Comparison of ENCODE assay signal across 1 cellular context in genomic region chr16:5490499-5490898, GRCh38.
TF ChIP-seq lines count a peak whose summit lies in the region.

No MANE protein-coding gene starts in this region.

TF ChIP-seq in SK-N-SH, 30 proteins besides CTCF, POLR2A, EP300 and RAD21 (continued from another document):
- TF ChIP-seq, protein P1, sequence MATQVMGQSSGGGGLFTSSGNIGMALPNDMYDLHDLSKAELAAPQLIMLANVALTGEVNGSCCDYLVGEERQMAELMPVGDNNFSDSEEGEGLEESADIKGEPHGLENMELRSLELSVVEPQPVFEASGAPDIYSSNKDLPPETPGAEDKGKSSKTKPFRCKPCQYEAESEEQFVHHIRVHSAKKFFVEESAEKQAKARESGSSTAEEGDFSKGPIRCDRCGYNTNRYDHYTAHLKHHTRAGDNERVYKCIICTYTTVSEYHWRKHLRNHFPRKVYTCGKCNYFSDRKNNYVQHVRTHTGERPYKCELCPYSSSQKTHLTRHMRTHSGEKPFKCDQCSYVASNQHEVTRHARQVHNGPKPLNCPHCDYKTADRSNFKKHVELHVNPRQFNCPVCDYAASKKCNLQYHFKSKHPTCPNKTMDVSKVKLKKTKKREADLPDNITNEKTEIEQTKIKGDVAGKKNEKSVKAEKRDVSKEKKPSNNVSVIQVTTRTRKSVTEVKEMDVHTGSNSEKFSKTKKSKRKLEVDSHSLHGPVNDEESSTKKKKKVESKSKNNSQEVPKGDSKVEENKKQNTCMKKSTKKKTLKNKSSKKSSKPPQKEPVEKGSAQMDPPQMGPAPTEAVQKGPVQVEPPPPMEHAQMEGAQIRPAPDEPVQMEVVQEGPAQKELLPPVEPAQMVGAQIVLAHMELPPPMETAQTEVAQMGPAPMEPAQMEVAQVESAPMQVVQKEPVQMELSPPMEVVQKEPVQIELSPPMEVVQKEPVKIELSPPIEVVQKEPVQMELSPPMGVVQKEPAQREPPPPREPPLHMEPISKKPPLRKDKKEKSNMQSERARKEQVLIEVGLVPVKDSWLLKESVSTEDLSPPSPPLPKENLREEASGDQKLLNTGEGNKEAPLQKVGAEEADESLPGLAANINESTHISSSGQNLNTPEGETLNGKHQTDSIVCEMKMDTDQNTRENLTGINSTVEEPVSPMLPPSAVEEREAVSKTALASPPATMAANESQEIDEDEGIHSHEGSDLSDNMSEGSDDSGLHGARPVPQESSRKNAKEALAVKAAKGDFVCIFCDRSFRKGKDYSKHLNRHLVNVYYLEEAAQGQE (IDR thresholded peaks at IDR 0.05; ENCODE audit: low read depth, low read length) = no peak
- no peak for TF ChIP-seq FOSL2 (IDR thresholded peaks at IDR 0.05; ENCODE audit: borderline replicate concordance, low read depth)
- no peak for TF ChIP-seq MEF2A (IDR thresholded peaks at IDR 0.05; ENCODE audit: borderline replicate concordance, low read depth)
- TF ChIP-seq NRF1 (IDR thresholded peaks at IDR 0.05; ENCODE audit: low read depth, low read length) = no peak
- TF ChIP-seq EZH2phosphoT487 (IDR thresholded peaks at IDR 0.05; ENCODE audit: borderline replicate concordance, low read depth) = no peak
- TF ChIP-seq USF1 (IDR thresholded peaks at IDR 0.05; ENCODE audit: borderline replicate concordance, low read depth) = no peak
- no peak for TF ChIP-seq JUND (IDR thresholded peaks at IDR 0.05)
- no peak for TF ChIP-seq GATA2 (CRISPR knock-in tag; IDR thresholded peaks at IDR 0.05)
- TF ChIP-seq POLR2AphosphoS5 (IDR thresholded peaks at IDR 0.05; ENCODE audit: low read depth, low read length) = no peak
- TF ChIP-seq FOXJ3 (CRISPR knock-in tag; IDR thresholded peaks at IDR 0.05) = 0 out of 2 replicates have a peak, but pooled peaks have one; percentile 15
- TF ChIP-seq SIN3A (IDR thresholded peaks at IDR 0.05; ENCODE audit: borderline replicate concordance, low read depth, low read length) = no peak
- TF ChIP-seq USF2 (IDR thresholded peaks at IDR 0.05; ENCODE audit: borderline replicate concordance, low read depth, low read length) = no peak
- TF ChIP-seq, protein P2, sequence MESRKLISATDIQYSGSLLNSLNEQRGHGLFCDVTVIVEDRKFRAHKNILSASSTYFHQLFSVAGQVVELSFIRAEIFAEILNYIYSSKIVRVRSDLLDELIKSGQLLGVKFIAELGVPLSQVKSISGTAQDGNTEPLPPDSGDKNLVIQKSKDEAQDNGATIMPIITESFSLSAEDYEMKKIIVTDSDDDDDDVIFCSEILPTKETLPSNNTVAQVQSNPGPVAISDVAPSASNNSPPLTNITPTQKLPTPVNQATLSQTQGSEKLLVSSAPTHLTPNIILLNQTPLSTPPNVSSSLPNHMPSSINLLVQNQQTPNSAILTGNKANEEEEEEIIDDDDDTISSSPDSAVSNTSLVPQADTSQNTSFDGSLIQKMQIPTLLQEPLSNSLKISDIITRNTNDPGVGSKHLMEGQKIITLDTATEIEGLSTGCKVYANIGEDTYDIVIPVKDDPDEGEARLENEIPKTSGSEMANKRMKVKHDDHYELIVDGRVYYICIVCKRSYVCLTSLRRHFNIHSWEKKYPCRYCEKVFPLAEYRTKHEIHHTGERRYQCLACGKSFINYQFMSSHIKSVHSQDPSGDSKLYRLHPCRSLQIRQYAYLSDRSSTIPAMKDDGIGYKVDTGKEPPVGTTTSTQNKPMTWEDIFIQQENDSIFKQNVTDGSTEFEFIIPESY (IDR thresholded peaks at IDR 0.05; ENCODE audit: borderline replicate concordance, low read depth) = no peak
- TF ChIP-seq SMC3 (IDR thresholded peaks at IDR 0.05; ENCODE audit: low read depth, low read length) = peak; percentile 78
- TF ChIP-seq TAF1 (IDR thresholded peaks at IDR 0.05; ENCODE audit: borderline replicate concordance, low read depth, low read length) = no peak
- no peak for TF ChIP-seq FOXM1 (IDR thresholded peaks at IDR 0.05; ENCODE audit: low read depth)
